ENCODE assay signal across 1 cellular context in genomic region chr1:185601189-185601588, GRCh38.
TF ChIP-seq lines count a peak whose summit lies in the region.

No MANE protein-coding gene starts in this region.

TF ChIP-seq in GM23338, 12 proteins besides CTCF, POLR2A, EP300 and RAD21 (continued from another document):
- TF ChIP-seq ZNF462 (CRISPR knock-in tag; IDR thresholded peaks at IDR 0.05) (no peak), STAT1 (IDR thresholded peaks at IDR 0.05; ENCODE audit: unreplicated experiment) (no peak), REST (IDR thresholded peaks at IDR 0.05; ENCODE audit: unreplicated experiment) (no peak), NANOG (IDR thresholded peaks at IDR 0.05; ENCODE audit: borderline replicate concordance) (no peak), CREB1 (CRISPR knock-in tag; IDR thresholded peaks at IDR 0.05; ENCODE audit: low read depth) (no peak)
